1 cellular context compared by ENCODE assay signal in genomic region chr5:43287493-43287892, GRCh38.
TF ChIP-seq lines count a peak whose summit lies in the region.

No MANE protein-coding gene starts in this region.

TF ChIP-seq in WTC11, 78 proteins besides CTCF, POLR2A, EP300 and RAD21 (continued from another document):
- TF ChIP-seq PRDM15 (CRISPR knock-in tag; IDR thresholded peaks at IDR 0.05), result no peak
- TF ChIP-seq PREB (CRISPR knock-in tag; IDR thresholded peaks at IDR 0.05; ENCODE audit: borderline replicate concordance), result no peak
- TF ChIP-seq NR2C2 (CRISPR knock-in tag; IDR thresholded peaks at IDR 0.05), result no peak
- TF ChIP-seq SMAD4 (CRISPR knock-in tag; IDR thresholded peaks at IDR 0.05), result no peak
